ENCODE assay signal across 32 cellular contexts in genomic region chr7:33070277-33070676, GRCh38.
"Had no signal": no experiment of that assay in that cellular context is flagged by ENCODE, and none has a peak within 500 bp of the region (broad histone marks: within the 10 kb centered on the region; RNA-seq: fewer than 3 reads in every experiment).

No MANE protein-coding gene starts in this region.

- ATAC-seq: activated naive CD4-positive, alpha-beta T cell treated with anti-CD3 and anti-CD28 coated beads, Interleukin-2, amount 50 U/mL, for 72 hours; activated T-cell treated with anti-CD3 and anti-CD28 coated beads, Interleukin-2, amount 50 U/mL, for 72 hours; gastroesophageal sphincter; WTC11 had no signal

- H3K27ac ChIP-seq: ascending aorta, breast epithelium, cardiac muscle cell, colonic mucosa, epithelial cell of prostate, esophagus squamous epithelium, gastroesophageal sphincter, heart right ventricle, hepatocyte, VCaP had no signal

- H2AFZ ChIP-seq: hepatocyte had no signal

- FAIRE-seq: endometrium, endothelial cell of umbilical vein, TTC549 had no signal

- H3K4me1 ChIP-seq: ascending aorta, breast epithelium, colonic mucosa had no signal

- H3K27me3 ChIP-seq: ascending aorta, breast epithelium, cardiac muscle cell, colonic mucosa, esophagus squamous epithelium, gastroesophageal sphincter, heart right ventricle, hepatocyte had no signal

- H3K36me3 ChIP-seq: ascending aorta, breast epithelium, cardiac muscle cell, colonic mucosa, esophagus squamous epithelium, gastroesophageal sphincter, heart right ventricle had no signal

- DNase-seq: activated CD4-positive, alpha-beta memory T cell treated with anti-CD3 and anti-CD28 coated beads, Interleukin-2, amount 10 ng/mL, durations not matched to agents 7 days and 5 days; activated CD4-positive, alpha-beta T cell treated with anti-CD3 and anti-CD28 coated beads for 1 hour; activated CD4-positive, alpha-beta T cell treated with anti-CD3 and anti-CD28 coated beads for 4 hours; activated CD4-positive, alpha-beta T cell treated with anti-CD3 and anti-CD28 coated beads, Interleukin-2, amount 10 ng/mL, durations not matched to agents 7 days and 5 days; activated CD4-positive, alpha-beta T cell treated with anti-CD3 and anti-CD28 coated beads, Interleukin-2, amount 50 U/mL, for 4 hours; activated CD8-positive, alpha-beta memory T cell treated with anti-CD3 and anti-CD28 coated beads, Interleukin-2, amount 50 U/mL, for 48 hours; activated gamma-delta T cell; activated naive CD4-positive, alpha-beta T cell; activated naive CD4-positive, alpha-beta T cell treated with anti-CD3 and anti-CD28 coated beads, Interleukin-2, amount 10 ng/mL, durations not matched to agents 7 days and 5 days; activated naive CD8-positive, alpha-beta T cell treated with anti-CD3 and anti-CD28 coated beads, Interleukin-2, amount 10 ng/mL, durations not matched to agents 7 days and 5 days; activated T-cell treated with anti-CD3 and anti-CD28 coated beads for 4 hours; activated T-cell treated with anti-CD3 and anti-CD28 coated beads, Interleukin-2, amount 50 U/mL, for 24 hours; activated T-cell treated with anti-CD3 and anti-CD28 coated beads, Interleukin-2, amount 50 U/mL, for 72 hours; central memory CD4-positive, alpha-beta T cell; cerebellar nuclear complex; colonic mucosa; effector CD8-positive, alpha-beta T cell; esophagus squamous epithelium; foreskin melanocyte; heart right ventricle had no signal

- H3K4me2 ChIP-seq: hepatocyte had no signal

- H3K9me3 ChIP-seq: colonic mucosa had no signal

- H3K4me3 ChIP-seq: ascending aorta, breast epithelium, cardiac muscle cell, colonic mucosa, esophagus squamous epithelium, gastroesophageal sphincter, heart right ventricle, hepatocyte had no signal

- H3K79me2 ChIP-seq: hepatocyte had no signal
